In genomic region chr2:201964011-201964410, GRCh38 we compare ENCODE assay signal across 12 cellular contexts.
"Had no signal": no experiment of that assay in that cellular context is flagged by ENCODE, and none has a peak within 500 bp of the region (broad histone marks: within the 10 kb centered on the region; RNA-seq: fewer than 3 reads in every experiment).

No MANE protein-coding gene starts in this region.

- ATAC-seq: gastroesophageal sphincter, left cardiac atrium had no signal

- H3K9me3 ChIP-seq: gastroesophageal sphincter, uterus had no signal

- H3K27ac Mint-ChIP-seq: memory B cell had no signal

- DNase-seq: amniotic stem cell; cortex of kidney; left cardiac atrium; nephron progenitor cell; right cardiac atrium; stimulated activated CD4-positive, alpha-beta T cell treated with anti-CD3 and anti-CD28 coated beads, Interleukin-12 subunit alpha, Interleukin-12 subunit beta, amount 100 ng/mL, for 4 hours; trophoblast cell; uterus had no signal

- H3K36me3 Mint-ChIP-seq: activated naive CD8-positive, alpha-beta T cell; memory B cell had no signal

- H3K4me3 Mint-ChIP-seq: activated naive CD8-positive, alpha-beta T cell; activated T-helper 1 cell treated with anti-CD3 and anti-CD28 coated beads, Interleukin-12 subunit alpha, Interleukin-12 subunit beta, Interleukin-2, Interleukin-4 antibody, amounts not matched to agents 30 ng/mL and 10 ng/mL and 1 ng/mL, durations not matched to agents 14 hours and 24 hours and 36 hours; memory B cell; nephron progenitor cell had no signal

- H3K9me3 Mint-ChIP-seq: activated T-helper 1 cell treated with anti-CD3 and anti-CD28 coated beads, Interleukin-12 subunit alpha, Interleukin-12 subunit beta, Interleukin-2, Interleukin-4 antibody, amounts not matched to agents 30 ng/mL and 10 ng/mL and 1 ng/mL, durations not matched to agents 14 hours and 24 hours and 36 hours; memory B cell; nephron progenitor cell had no signal

- H3K27me3 Mint-ChIP-seq: activated naive CD8-positive, alpha-beta T cell had no signal
